Comparison of ENCODE assay signal across 7 cellular contexts in genomic region chr20:48598303-48598941, GRCh38.
DNase-seq lines count a peak whose midpoint lies in the region; ATAC-seq and TF ChIP-seq lines count a peak whose summit lies in the region.
"Not testable (repeated sequence)": the region's sequence is repeated elsewhere in the genome, so short reads cannot be mapped to it uniquely, and the experiment has no call there.

No MANE protein-coding gene starts in this region.

- H3K4me2 ChIP-seq in PC-9, result peak overlapping the region; percentile 39

- not testable (repeated sequence) for H3K27me3 ChIP-seq in PC-9 (ENCODE audit: insufficient read depth, low read depth)

- H3K4me1 ChIP-seq in PC-9 (replicated peaks; ENCODE audit: insufficient read depth), result peaks cover 36% of the 10 kb centered on the region

- not testable (repeated sequence) for TF ChIP-seq CTCF in PC-9 (conservative IDR thresholded peaks at IDR 0.05)

- in situ Hi-C loops in Caki2 (cut with HindIII; ENCODE audit: low pct_unique_long_range_greater_than_20kb, low sequenced_read_pairs), result not testable (repeated sequence)

- not testable (repeated sequence) for ATAC-seq in sciatic nerve

- H3K27ac ChIP-seq in PC-9, result peak overlapping the region; percentile 81

- not testable (repeated sequence) for H3K36me3 ChIP-seq in PC-9 (ENCODE audit: low read depth)

- H2AFZ ChIP-seq in PC-9, result 0 out of 2 replicates have a peak overlapping the region, but pooled peaks have one; percentile 54

- BruUV-seq in PC-9 (replicated peaks; lab: Mats Ljungman, UMichigan), result not testable (repeated sequence)

- not testable (repeated sequence) for H3K79me2 ChIP-seq in PC-9 (ENCODE audit: low read depth)

- H3K4me3 Mint-ChIP-seq in activated naive CD4-positive, alpha-beta T cell treated with anti-CD3 and anti-CD28 coated beads, Interleukin-2, amount 10 ng/mL, durations not matched to agents 7 days and 5 days, result not testable (repeated sequence)

- not testable (repeated sequence) for H3K9me3 ChIP-seq in PC-9 (ENCODE audit: insufficient read depth, low read depth)

- H3K27ac Mint-ChIP-seq in activated naive CD4-positive, alpha-beta T cell treated with anti-CD3 and anti-CD28 coated beads, Interleukin-2, amount 10 ng/mL, durations not matched to agents 7 days and 5 days, result not testable (repeated sequence)

- not testable (repeated sequence) for H3K4me1 Mint-ChIP-seq in activated naive CD4-positive, alpha-beta T cell treated with anti-CD3 and anti-CD28 coated beads, Interleukin-2, amount 10 ng/mL, durations not matched to agents 7 days and 5 days

- CTCF ChIA-PET in PC-9 (lab: Charles Lee); activated naive CD4-positive, alpha-beta T cell treated with anti-CD3 and anti-CD28 coated beads, Interleukin-2, amount 10 ng/mL, durations not matched to agents 7 days and 5 days (lab: Charles Lee): not testable (repeated sequence)

- POLR2A ChIA-PET in PC-9 (lab: Charles Lee; ENCODE audit: unreplicated experiment), result not testable (repeated sequence)

- H3K36me3 Mint-ChIP-seq in activated naive CD4-positive, alpha-beta T cell treated with anti-CD3 and anti-CD28 coated beads, Interleukin-2, amount 10 ng/mL, durations not matched to agents 7 days and 5 days, result not testable (repeated sequence)

- H3K9me2 ChIP-seq in PC-9 (ENCODE audit: insufficient read depth), result not testable (repeated sequence)

- intact Hi-C loops in PC-9 (cut with micrococcal nuclease; ENCODE audit: unreplicated experiment); sciatic nerve (cut with DNase I): not testable (repeated sequence)

- H3F3A ChIP-seq in PC-9 (ENCODE audit: insufficient read depth, low read depth), result peaks cover 28% of the 10 kb centered on the region

- not testable (repeated sequence) for H4K20me1 ChIP-seq in PC-9 (ENCODE audit: insufficient read depth)

- H3K27me3 Mint-ChIP-seq in activated naive CD4-positive, alpha-beta T cell treated with anti-CD3 and anti-CD28 coated beads, Interleukin-2, amount 10 ng/mL, durations not matched to agents 7 days and 5 days, result peaks cover 27% of the 10 kb centered on the region

- not testable (repeated sequence) for H3K9me3 Mint-ChIP-seq in activated naive CD4-positive, alpha-beta T cell treated with anti-CD3 and anti-CD28 coated beads, Interleukin-2, amount 10 ng/mL, durations not matched to agents 7 days and 5 days

- DNase-seq in Caki2 (ENCODE audit: low read depth), result peak; percentile 37
- peak; percentile 43 for DNase-seq in M059J (ENCODE audit: low read depth)
- peak; percentile 71 to 94 for DNase-seq in PC-9
- DNase-seq in activated naive CD4-positive, alpha-beta T cell treated with anti-CD3 and anti-CD28 coated beads, Interleukin-2, amount 10 ng/mL, durations not matched to agents 7 days and 5 days, result peak; percentile 5
- DNase-seq in kidney tubule cell (ENCODE audit: low spot score), result peak; percentile 13
- peak; percentile 72 for DNase-seq in mesenteric fat pad (ENCODE audit: low spot score)
- peak; percentile 32 for DNase-seq in sciatic nerve (ENCODE audit: low spot score)

- not testable (repeated sequence) for H3K4me3 ChIP-seq in PC-9

Comparison
In these comparisons a context has a peak if more than half of its experiments do, and no peak if none do; other contexts are left out.
1. DNase-seq: peak in every context shown above with its lines; median percentile 82 in PC-9; 72 in mesenteric fat pad; 43 in M059J; 37 in Caki2; 32 in sciatic nerve; 13 in kidney tubule cell; 5 in activated naive CD4-positive, alpha-beta T cell treated with anti-CD3 and anti-CD28 coated beads, Interleukin-2, amount 10 ng/mL, durations not matched to agents 7 days and 5 days.